In the genomic region with DNA sequence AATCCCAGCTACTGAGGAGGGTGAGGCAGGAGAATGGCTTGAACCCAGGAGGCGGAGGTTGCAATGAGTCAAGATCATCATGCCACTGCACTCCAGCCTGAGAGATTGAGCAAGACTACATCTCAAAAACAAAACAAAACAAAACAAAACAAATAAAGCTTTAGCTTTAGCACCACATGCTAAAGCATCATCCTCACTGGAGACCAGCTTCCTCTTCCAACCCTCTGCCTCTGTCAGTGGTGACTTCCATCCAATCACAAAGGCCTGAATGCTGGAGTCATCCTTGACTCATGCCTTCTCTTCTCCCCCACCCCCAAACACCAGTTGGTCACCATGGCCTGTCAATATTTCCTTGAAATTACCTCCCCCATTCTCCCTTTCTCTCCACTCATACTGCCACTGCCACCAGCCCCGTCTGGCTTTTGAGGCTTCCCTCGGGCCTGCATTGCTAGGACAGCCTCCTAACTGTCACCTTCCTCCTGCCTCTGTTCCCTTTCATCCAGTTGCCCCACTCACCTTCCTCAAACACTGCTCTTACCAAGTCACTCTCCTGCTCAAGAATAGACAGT, we compare ENCODE assay signal across 9 cellular contexts. TPM values are rescaled to one million over a fixed set of nuclear protein-coding genes. Genes with fewer than 3 reads are reported as not detected.
DNase-seq lines count a peak whose midpoint lies in the region; ATAC-seq and TF ChIP-seq lines count a peak whose summit lies in the region.
"Had no signal": no experiment of that assay in that cellular context is flagged by ENCODE, and none has a peak within 500 bp of the region (broad histone marks: within the 10 kb centered on the region; RNA-seq: fewer than 3 reads in every experiment).

No MANE protein-coding gene starts in this region.

- POLR2A ChIA-PET in PC-3 (lab: Charles Lee; ENCODE audit: unreplicated experiment): no interaction called here

- H2AFZ ChIP-seq in PC-3 (ENCODE audit: low read length): no peak overlapping the region

- H3K36me3 ChIP-seq in PC-3 (ENCODE audit: low read depth, low read length): no peaks in the 10 kb centered on the region

- no peak overlapping the region for H3K9ac ChIP-seq in PC-3 (ENCODE audit: low read length)

- CTCF ChIA-PET in PC-3 (lab: Charles Lee): no interaction called here

- H3K27ac Mint-ChIP-seq in stimulated activated effector memory CD8-positive, alpha-beta T cell treated with anti-CD3 and anti-CD28 coated beads, Interleukin-12 subunit alpha, Interleukin-12 subunit beta, amount 100 ng/mL, for 72 hours: peak overlapping the region; percentile 7

- BruUV-seq in PC-3 (replicated peaks; lab: Mats Ljungman, UMichigan): no TSS peak

- intact Hi-C loops in PC-3 (cut with micrococcal nuclease): no loop called here

- peaks cover 17% of the 10 kb centered on the region for H3K4me1 ChIP-seq in PC-3 (ENCODE audit: insufficient read depth, low read length)

- H3K9me3 Mint-ChIP-seq in stimulated activated effector memory CD8-positive, alpha-beta T cell treated with anti-CD3 and anti-CD28 coated beads, Interleukin-12 subunit alpha, Interleukin-12 subunit beta, amount 100 ng/mL, for 72 hours: no peaks in the 10 kb centered on the region
- H3K9me3 Mint-ChIP-seq: CD4-positive, CD25-positive, alpha-beta regulatory T cell had no signal

- ATAC-seq in PC-3 (no peak), GM18517 (IDR thresholded peaks at IDR 0.05; ENCODE audit: unreplicated experiment) (no peak)
- peak; percentile 89 for ATAC-seq in stimulated activated effector memory CD8-positive, alpha-beta T cell treated with anti-CD3 and anti-CD28 coated beads, Interleukin-12 subunit alpha, Interleukin-12 subunit beta, amount 100 ng/mL, for 72 hours

- no peaks in the 10 kb centered on the region for H3K9me2 ChIP-seq in PC-3 (replicated peaks; ENCODE audit: low read length)

- no peak overlapping the region for H3K4me2 ChIP-seq in PC-3 (ENCODE audit: low read length)

- H3K27me3 ChIP-seq in PC-3 (ENCODE audit: low read length): no peaks in the 10 kb centered on the region

- H3K27ac ChIP-seq in PC-3 (ENCODE audit: low read length): no peak overlapping the region

- no peak for TF ChIP-seq CTCF in PC-3 (conservative IDR thresholded peaks at IDR 0.05; ENCODE audit: low read depth, low read length)
- TF ChIP-seq CTCF in epithelial cell of proximal tubule (conservative IDR thresholded peaks at IDR 0.05; ENCODE audit: low read depth, low read length): no peak

- no peaks in the 10 kb centered on the region for H3K9me3 ChIP-seq in PC-3 (ENCODE audit: low read length)

- H3K4me3 ChIP-seq in PC-3 (ENCODE audit: low read length): no peak overlapping the region
- no peak overlapping the region for H3K4me3 ChIP-seq in epithelial cell of proximal tubule (ENCODE audit: low read depth, low read length)

- H3K36me3 Mint-ChIP-seq in stimulated activated effector memory CD8-positive, alpha-beta T cell treated with anti-CD3 and anti-CD28 coated beads, Interleukin-12 subunit alpha, Interleukin-12 subunit beta, amount 100 ng/mL, for 72 hours: peaks cover 9% of the 10 kb centered on the region
- H3K36me3 Mint-ChIP-seq: CD4-positive, CD25-positive, alpha-beta regulatory T cell had no signal

- H4K20me1 ChIP-seq in PC-3 (ENCODE audit: low read length): no peaks in the 10 kb centered on the region

- peak; percentile 60 for DNase-seq in activated CD4-positive, alpha-beta T cell treated with anti-CD3 and anti-CD28 coated beads for 48 hours
- no peak for DNase-seq in activated CD4-positive, alpha-beta T cell treated with anti-CD3 and anti-CD28 coated beads for 4 hours
- peak; percentile 70 for DNase-seq in PC-3
- peak; percentile 56 for DNase-seq in epithelial cell of proximal tubule (ENCODE audit: low read depth)
- no peak for DNase-seq in stimulated activated effector memory CD8-positive, alpha-beta T cell treated with anti-CD3 and anti-CD28 coated beads, Interleukin-12 subunit alpha, Interleukin-12 subunit beta, amount 100 ng/mL, for 72 hours (ENCODE audit: low spot score in 2 of 2)
- no peak for DNase-seq in cerebellum (ENCODE audit: low spot score)
- no peak for DNase-seq in NCI-H187 treated with DMSO at 0.1 percent for 48 hours (lab: John Stamatoyannopoulos, UW)
- DNase-seq: CD4-positive, CD25-positive, alpha-beta regulatory T cell had no signal

- H3F3A ChIP-seq in PC-3 (ENCODE audit: low read length, unreplicated experiment): no peaks in the 10 kb centered on the region

- no peaks in the 10 kb centered on the region for H3K79me2 ChIP-seq in PC-3 (ENCODE audit: low read length)

- H3K4me3 Mint-ChIP-seq in stimulated activated effector memory CD8-positive, alpha-beta T cell treated with anti-CD3 and anti-CD28 coated beads, Interleukin-12 subunit alpha, Interleukin-12 subunit beta, amount 100 ng/mL, for 72 hours: no peak overlapping the region
- H3K4me3 Mint-ChIP-seq: CD4-positive, CD25-positive, alpha-beta regulatory T cell had no signal

- peaks cover 29% of the 10 kb centered on the region for H3K4me1 Mint-ChIP-seq in stimulated activated effector memory CD8-positive, alpha-beta T cell treated with anti-CD3 and anti-CD28 coated beads, Interleukin-12 subunit alpha, Interleukin-12 subunit beta, amount 100 ng/mL, for 72 hours

RNA-seq across cellular contexts. Expression of gene ZNF385A, which starts 1.4 kb away (rescaled TPM):
- 1.8 and 5.0 TPM in 2 replicates for total RNA-seq in PC-3 (2014; rRNA removed)
- 3.9 and 4.3 TPM in 2 replicates for total RNA-seq in epithelial cell of proximal tubule
- 1.7 TPM for total RNA-seq in cerebellum

RNA-seq across cellular contexts. Expression of gene GPR84, which starts 18.8 kb away (rescaled TPM):
- total RNA-seq in PC-3 (2014; rRNA removed) (not detected in 2 replicates), epithelial cell of proximal tubule (not detected in 2 replicates), cerebellum (0.36 TPM)
- total RNA-seq: CD4-positive, CD25-positive, alpha-beta regulatory T cell had no signal

RNA-seq across cellular contexts. Expression of gene ITGA5, which starts 35.9 kb away (rescaled TPM):
- total RNA-seq in PC-3 (2014; rRNA removed) (35.9 and 38.2 TPM in 2 replicates), epithelial cell of proximal tubule (84.4 and 116 TPM in 2 replicates), cerebellum (9.9 TPM)

RNA-seq across cellular contexts. Expression of gene COPZ1, which starts 58.2 kb away (rescaled TPM):
- 121 and 156 TPM in 2 replicates for total RNA-seq in PC-3 (2014; rRNA removed)
- 107 and 144 TPM in 2 replicates for total RNA-seq in epithelial cell of proximal tubule
- total RNA-seq in cerebellum: 52.3 TPM

Comparison
In these comparisons a context has a peak if more than half of its experiments do, and no peak if none do; other contexts are left out.
1. DNase-seq: peak in activated CD4-positive, alpha-beta T cell treated with anti-CD3 and anti-CD28 coated beads for 48 hours (single experiment), PC-3 (single experiment) and epithelial cell of proximal tubule (single experiment); none in activated CD4-positive, alpha-beta T cell treated with anti-CD3 and anti-CD28 coated beads for 4 hours (0 of 2), stimulated activated effector memory CD8-positive, alpha-beta T cell treated with anti-CD3 and anti-CD28 coated beads, Interleukin-12 subunit alpha, Interleukin-12 subunit beta, amount 100 ng/mL, for 72 hours (0 of 2), cerebellum (single experiment) and NCI-H187 treated with DMSO at 0.1 percent for 48 hours (single experiment).